ENCODE assay signal across 7 cellular contexts in genomic region chr1:145063285-145063684, GRCh38. TPM values are rescaled to one million over a fixed set of nuclear protein-coding genes. Genes with fewer than 3 reads are reported as not detected.
"Had no signal": no experiment of that assay in that cellular context is flagged by ENCODE, and none has a peak within 500 bp of the region (broad histone marks: within the 10 kb centered on the region; RNA-seq: fewer than 3 reads in every experiment).

No MANE protein-coding gene starts in this region.

RNA-seq across cellular contexts. Expression of gene FAM72D, which starts 32.5 kb away (rescaled TPM):
- total RNA-seq: kidney, left lobe of liver, left ventricle myocardium superior, mesenteric fat pad, mononuclear cell, myocyte had no signal
- polyA plus RNA-seq: naive thymus-derived CD4-positive, alpha-beta T cell had no signal
